Comparison of ENCODE assay signal across 8 cellular contexts in genomic region chr2:172609488-172609887, GRCh38.
"Had no signal": no experiment of that assay in that cellular context is flagged by ENCODE, and none has a peak within 500 bp of the region (broad histone marks: within the 10 kb centered on the region; RNA-seq: fewer than 3 reads in every experiment).

No MANE protein-coding gene starts in this region.

- H3K36me3 ChIP-seq: HAP-1 had no signal

- H3K9ac ChIP-seq: GM23248 had no signal

- DNase-seq: GM23248, GOT3, H7, HFFc6, IMR-90 had no signal

- H3K4me1 ChIP-seq: HAP-1 had no signal

- ATAC-seq: HCT116 had no signal

- H3K27ac ChIP-seq: GM23248, HL-60 had no signal

- H3K4me3 ChIP-seq: GM23248, HAP-1 had no signal

- H2AFZ ChIP-seq: GM23248 had no signal

- H3K9me3 ChIP-seq: HAP-1 had no signal
